ENCODE assay signal across 28 cellular contexts in the genomic region with DNA sequence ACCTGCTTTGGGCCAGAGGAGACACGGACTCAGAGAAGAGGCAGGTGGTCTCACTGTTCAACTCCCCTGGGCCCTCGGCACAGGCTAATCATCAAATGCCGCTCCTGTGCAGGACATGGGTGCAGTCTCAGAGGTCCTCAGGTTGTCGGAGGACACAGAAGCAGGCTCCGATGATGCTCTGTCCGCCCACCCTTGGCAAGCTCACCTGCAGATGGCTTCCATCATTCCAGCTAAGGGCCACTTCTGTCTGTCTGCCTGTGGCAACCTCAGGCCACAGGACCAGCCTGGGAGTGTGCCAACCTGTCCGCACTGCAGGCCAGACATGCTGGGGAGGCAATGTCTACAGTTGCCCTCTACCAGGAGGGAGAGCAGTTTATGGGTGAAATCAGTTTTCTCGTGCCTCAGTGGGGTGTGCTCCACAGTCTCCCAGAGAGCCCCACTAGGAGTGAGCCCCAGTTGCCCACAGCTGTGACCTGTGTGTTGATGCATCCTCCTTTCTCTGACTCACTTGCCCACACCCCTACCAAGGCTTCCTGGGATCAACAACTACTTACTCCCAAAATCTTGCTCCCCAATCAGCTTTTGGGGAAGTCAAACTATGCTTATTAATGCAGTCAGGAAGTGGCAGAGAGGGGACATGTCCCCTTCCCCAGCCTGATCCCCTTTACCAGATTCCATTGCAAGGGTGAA. TPM values are rescaled to one million over a fixed set of nuclear protein-coding genes. Genes with fewer than 3 reads are reported as not detected.
DNase-seq lines count a peak whose midpoint lies in the region; ATAC-seq, FAIRE-seq and TF ChIP-seq lines count a peak whose summit lies in the region.
"Had no signal": no experiment of that assay in that cellular context is flagged by ENCODE, and none has a peak within 500 bp of the region (broad histone marks: within the 10 kb centered on the region; RNA-seq: fewer than 3 reads in every experiment).

No MANE protein-coding gene starts in this region.

- H3K4me2 ChIP-seq in mammary epithelial cell (ENCODE audit: insufficient read depth, low read depth, low read length) = peak overlapping the region; percentile 63
- H3K4me2 ChIP-seq: neural progenitor cell had no signal

- H2AFZ ChIP-seq in mammary epithelial cell (ENCODE audit: low read depth, low read length) = peak overlapping the region; percentile 47
- H2AFZ ChIP-seq: neural progenitor cell had no signal

- no peaks in the 10 kb centered on the region for H4K20me1 ChIP-seq in mammary epithelial cell (ENCODE audit: insufficient read depth, low read length)

- 12% methylated on average over 8 of the region's 8 CpGs for WGBS in mammary epithelial cell (ENCODE audit: low coverage, missing lambda C conversion rate)

- H3K27me3 ChIP-seq in mammary epithelial cell (ENCODE audit: insufficient read depth, low read length) (no peaks in the 10 kb centered on the region), bronchial epithelial cell (ENCODE audit: control insufficient read depth, insufficient read depth, low read length) (no peaks in the 10 kb centered on the region), lower lobe of right lung (ENCODE audit: low read depth) (no peaks in the 10 kb centered on the region)
- H3K27me3 ChIP-seq: ascending aorta, heart left ventricle, neural progenitor cell had no signal

- ATAC-seq in lower lobe of right lung (no peak), esophagus mucosa (no peak)
- ATAC-seq: activated CD8-positive, alpha-beta memory T cell treated with anti-CD3 and anti-CD28 coated beads, Interleukin-2, amount 10 ng/mL, durations not matched to agents 7 days and 5 days; GM12878; heart left ventricle; psoas muscle had no signal

- no peak overlapping the region for H3K4me3 ChIP-seq in mammary epithelial cell (replicated peaks in 1 of 3; ENCODE audit: insufficient read depth in 1 of 3, low read depth in 2 of 3, low read length in 3 of 3)
- H3K4me3 ChIP-seq in bronchial epithelial cell (ENCODE audit: low read depth, low read length) = no peak overlapping the region
- H3K4me3 ChIP-seq in lower lobe of right lung = no peak overlapping the region
- H3K4me3 ChIP-seq: ascending aorta, GM12878, heart left ventricle, neural progenitor cell, psoas muscle, SK-N-MC had no signal

- POLR2A ChIA-PET in MCF 10A (lab: Yijun Ruan, JAX) = interaction anchor here (1.1 kb wide), 1 partner anchor 10 kb away, joined by 4 read pairs; no protein-coding TSS in a partner anchor

- peaks cover 27% of the 10 kb centered on the region for H3K4me1 ChIP-seq in mammary epithelial cell (ENCODE audit: insufficient read depth, low read length)
- H3K4me1 ChIP-seq in lower lobe of right lung = peaks cover 3% of the 10 kb centered on the region
- H3K4me1 ChIP-seq: Caco-2, neural progenitor cell had no signal

- peaks cover 6% of the 10 kb centered on the region for H3K9me3 Mint-ChIP-seq in MCF 10A (ENCODE audit: unreplicated experiment)
- H3K9me3 Mint-ChIP-seq: activated CD4-positive, alpha-beta T cell treated with anti-CD3 and anti-CD28 coated beads, Interleukin-2, amount 10 ng/mL, durations not matched to agents 24 days and 14 days; activated naive CD4-positive, alpha-beta T cell treated with anti-CD3 and anti-CD28 coated beads, Interleukin-2, amount 50 U/mL, for 24 hours; activated T-helper 1 cell treated with anti-CD3 and anti-CD28 coated beads, Interleukin-12 subunit alpha, Interleukin-12 subunit beta, Interleukin-2, Interleukin-4 antibody, amounts not matched to agents 30 ng/mL and 10 ng/mL and 1 ng/mL, durations not matched to agents 14 hours and 24 hours and 36 hours; central memory CD8-positive, alpha-beta T cell; T-helper 1 cell treated with Interleukin-12 subunit alpha and Interleukin-12 subunit beta and Interleukin-4 antibody, amounts not matched to agents 30 μg/mL and 1 μg/mL, for 36 hours had no signal

- FAIRE-seq in bronchial epithelial cell (lab: Jason Lieb, UNC) = peak; percentile 97
- no peak for FAIRE-seq in H54 (lab: Jason Lieb, UNC)
- FAIRE-seq: GM12878, small intestine had no signal

- TF ChIP-seq POLR2A in H54 (IDR thresholded peaks at IDR 0.05; ENCODE audit: low read depth, low read length) = no peak

- no peaks in the 10 kb centered on the region for H3K27me3 Mint-ChIP-seq in MCF 10A (ENCODE audit: insufficient read depth, unreplicated experiment)
- H3K27me3 Mint-ChIP-seq: activated CD4-positive, alpha-beta T cell treated with anti-CD3 and anti-CD28 coated beads, Interleukin-2, amount 10 ng/mL, durations not matched to agents 24 days and 14 days; activated naive CD4-positive, alpha-beta T cell treated with anti-CD3 and anti-CD28 coated beads, Interleukin-2, amount 50 U/mL, for 24 hours; central memory CD8-positive, alpha-beta T cell had no signal

- CTCF ChIA-PET in mammary epithelial cell (lab: Charles Lee; ENCODE audit: low non-redundant PET) = no interaction called here
- CTCF ChIA-PET in MCF 10A (lab: Yijun Ruan, JAX) = no interaction called here

- no peaks in the 10 kb centered on the region for H3K79me2 ChIP-seq in mammary epithelial cell (ENCODE audit: insufficient read depth, low read length)

- H3K27ac ChIP-seq in mammary epithelial cell (ENCODE audit: insufficient read depth, low read depth, low read length) (peak overlapping the region; percentile 71), lower lobe of right lung (no peak overlapping the region)
- H3K27ac ChIP-seq: ascending aorta, heart left ventricle, neural progenitor cell, psoas muscle, SK-N-MC had no signal

- DNase-seq in mammary epithelial cell (peak; percentile 40), MCF 10A (ENCODE audit: unreplicated experiment) (no peak), bronchial epithelial cell (ENCODE audit: low read depth) (peak; percentile 37), lower lobe of right lung (peak; percentile 14), NCI-H2107 (lab: John Stamatoyannopoulos, UW) (no peak), H54 (ENCODE audit: insufficient read length, low spot score) (no peak)
- DNase-seq in stimulated activated CD8-positive, alpha-beta memory T cell treated with anti-CD3 and anti-CD28 coated beads, Interleukin-4, amount 100 ng/mL, for 48 hours = peak; percentile 18
- DNase-seq: activated CD4-positive, alpha-beta T cell treated with anti-CD3 and anti-CD28 coated beads, Interleukin-2, amount 10 ng/mL, durations not matched to agents 24 days and 14 days; activated CD8-positive, alpha-beta memory T cell treated with anti-CD3 and anti-CD28 coated beads, Interleukin-2, amount 10 ng/mL, durations not matched to agents 7 days and 5 days; Caco-2; DND-41; HCEC 1CT; NCI-H1092; NCI-H187; NCI-H526 treated with DMSO at 0.1 percent for 48 hours; psoas muscle; small intestine; stimulated activated CD4-positive, alpha-beta T cell treated with anti-CD3 and anti-CD28 coated beads, Interleukin-2, amount 100 ng/mL, for 24 hours had no signal

- peaks cover 11% of the 10 kb centered on the region for H3K4me1 Mint-ChIP-seq in MCF 10A (ENCODE audit: insufficient read depth, unreplicated experiment)
- H3K4me1 Mint-ChIP-seq: activated CD4-positive, alpha-beta T cell treated with anti-CD3 and anti-CD28 coated beads, Interleukin-2, amount 10 ng/mL, durations not matched to agents 24 days and 14 days; activated CD8-positive, alpha-beta memory T cell treated with anti-CD3 and anti-CD28 coated beads, Interleukin-2, amount 10 ng/mL, durations not matched to agents 7 days and 5 days; activated naive CD4-positive, alpha-beta T cell treated with anti-CD3 and anti-CD28 coated beads, Interleukin-2, amount 50 U/mL, for 24 hours; central memory CD8-positive, alpha-beta T cell; neural progenitor cell had no signal

- no peaks in the 10 kb centered on the region for H3K36me3 Mint-ChIP-seq in MCF 10A (ENCODE audit: insufficient read depth, unreplicated experiment)
- H3K36me3 Mint-ChIP-seq: activated CD8-positive, alpha-beta memory T cell treated with anti-CD3 and anti-CD28 coated beads, Interleukin-2, amount 10 ng/mL, durations not matched to agents 7 days and 5 days; activated naive CD4-positive, alpha-beta T cell treated with anti-CD3 and anti-CD28 coated beads, Interleukin-2, amount 50 U/mL, for 24 hours; neural progenitor cell had no signal

- intact Hi-C loops in mammary epithelial cell (cut with micrococcal nuclease) = no loop called here
- intact Hi-C loops in MCF 10A (cut with micrococcal nuclease) = no loop called here
- intact Hi-C loops in lower lobe of right lung (cut with DNase I) = no loop called here

- H3K4me3 Mint-ChIP-seq in MCF 10A (ENCODE audit: unreplicated experiment) = no peak overlapping the region
- H3K4me3 Mint-ChIP-seq: activated CD4-positive, alpha-beta T cell treated with anti-CD3 and anti-CD28 coated beads, Interleukin-2, amount 10 ng/mL, durations not matched to agents 24 days and 14 days; activated CD8-positive, alpha-beta memory T cell treated with anti-CD3 and anti-CD28 coated beads, Interleukin-2, amount 10 ng/mL, durations not matched to agents 7 days and 5 days; activated naive CD4-positive, alpha-beta T cell treated with anti-CD3 and anti-CD28 coated beads, Interleukin-2, amount 50 U/mL, for 24 hours; activated T-helper 1 cell treated with anti-CD3 and anti-CD28 coated beads, Interleukin-12 subunit alpha, Interleukin-12 subunit beta, Interleukin-2, Interleukin-4 antibody, amounts not matched to agents 30 ng/mL and 10 ng/mL and 1 ng/mL, durations not matched to agents 14 hours and 24 hours and 36 hours; central memory CD8-positive, alpha-beta T cell; neural progenitor cell; T-helper 1 cell treated with Interleukin-12 subunit alpha and Interleukin-12 subunit beta and Interleukin-4 antibody, amounts not matched to agents 30 μg/mL and 1 μg/mL, for 36 hours had no signal

- BruUV-seq in mammary epithelial cell (replicated peaks; lab: Mats Ljungman, UMichigan) (no TSS peak), MCF 10A (replicated peaks; lab: Mats Ljungman, UMichigan) (no TSS peak)

- no peak for TF ChIP-seq CTCF in mammary epithelial cell (conservative IDR thresholded peaks at IDR 0.05 in 1 of 2, IDR thresholded peaks at IDR 0.05 in 1 of 2; ENCODE audit: extremely low read depth in 1 of 2, insufficient read depth in 1 of 2, low read depth in 1 of 2, low read length in 2 of 2)
- no peak for TF ChIP-seq CTCF in MCF 10A (IDR thresholded peaks at IDR 0.05; ENCODE audit: unreplicated experiment)
- TF ChIP-seq CTCF in bronchial epithelial cell (IDR thresholded peaks at IDR 0.05; ENCODE audit: insufficient read depth, low read length, severe bottlenecking) = no peak
- TF ChIP-seq CTCF in lower lobe of right lung (IDR thresholded peaks at IDR 0.05) = no peak

- H3K36me3 ChIP-seq in mammary epithelial cell (ENCODE audit: insufficient read depth, low read length) = no peaks in the 10 kb centered on the region
- H3K36me3 ChIP-seq in bronchial epithelial cell (ENCODE audit: control insufficient read depth, insufficient read depth, low read length) = no peaks in the 10 kb centered on the region
- no peaks in the 10 kb centered on the region for H3K36me3 ChIP-seq in lower lobe of right lung
- H3K36me3 ChIP-seq: ascending aorta, heart left ventricle, neural progenitor cell had no signal

- no peak overlapping the region for H3K27ac Mint-ChIP-seq in MCF 10A (ENCODE audit: low read depth, unreplicated experiment)
- H3K27ac Mint-ChIP-seq: activated CD4-positive, alpha-beta T cell treated with anti-CD3 and anti-CD28 coated beads, Interleukin-2, amount 10 ng/mL, durations not matched to agents 24 days and 14 days; activated CD8-positive, alpha-beta memory T cell treated with anti-CD3 and anti-CD28 coated beads, Interleukin-2, amount 10 ng/mL, durations not matched to agents 7 days and 5 days; activated naive CD4-positive, alpha-beta T cell treated with anti-CD3 and anti-CD28 coated beads, Interleukin-2, amount 50 U/mL, for 24 hours; activated T-helper 1 cell treated with anti-CD3 and anti-CD28 coated beads, Interleukin-12 subunit alpha, Interleukin-12 subunit beta, Interleukin-2, Interleukin-4 antibody, amounts not matched to agents 30 ng/mL and 10 ng/mL and 1 ng/mL, durations not matched to agents 14 hours and 24 hours and 36 hours; neural progenitor cell; T-helper 1 cell treated with Interleukin-12 subunit alpha and Interleukin-12 subunit beta and Interleukin-4 antibody, amounts not matched to agents 30 μg/mL and 1 μg/mL, for 36 hours had no signal

- dilution Hi-C loops in mammary epithelial cell (cut with HindIII; ENCODE audit: low sequenced_read_pairs) = no loop called here

- H3K9me3 ChIP-seq in mammary epithelial cell (replicated peaks; ENCODE audit: insufficient read depth, low read length) = peaks cover 11% of the 10 kb centered on the region
- no peaks in the 10 kb centered on the region for H3K9me3 ChIP-seq in lower lobe of right lung

- no peak overlapping the region for H3K9ac ChIP-seq in mammary epithelial cell (ENCODE audit: insufficient read depth, low read length)
- H3K9ac ChIP-seq: neural progenitor cell had no signal

- in situ Hi-C loops in mammary epithelial cell (cut with MboI; ENCODE audit: low sequenced_read_pairs in 2 of 2) = no loop called here

RNA-seq across cellular contexts. Expression of gene HTRA3, which starts 55.9 kb away (rescaled TPM):
- total RNA-seq in mammary epithelial cell (under 1 TPM in 1 of 2 donors, not detected in 1; 0.17 TPM), MCF 10A (2022) (not detected in 2 replicates), bronchial epithelial cell (under 0.01 and 0.26 TPM in 2 replicates), lower lobe of right lung (15.5 TPM), esophagus mucosa (1.0 TPM)
- polyA plus RNA-seq in mammary epithelial cell = not detected
- 2.5 TPM for polyA minus RNA-seq in mammary epithelial cell
- total RNA-seq: activated CD4-positive, alpha-beta T cell treated with anti-CD3 and anti-CD28 coated beads, Interleukin-2, amount 10 ng/mL, durations not matched to agents 24 days and 14 days; activated CD8-positive, alpha-beta memory T cell treated with anti-CD3 and anti-CD28 coated beads, Interleukin-2, amount 10 ng/mL, durations not matched to agents 7 days and 5 days; activated T-helper 1 cell treated with anti-CD3 and anti-CD28 coated beads, Interleukin-12 subunit alpha, Interleukin-12 subunit beta, Interleukin-2, Interleukin-4 antibody, amounts not matched to agents 30 ng/mL and 10 ng/mL and 1 ng/mL, durations not matched to agents 14 hours and 24 hours and 36 hours had no signal

Comparison
In these comparisons a context has a peak if more than half of its experiments do, and no peak if none do; other contexts are left out.
1. DNase-seq: peak in mammary epithelial cell (single experiment), bronchial epithelial cell (single experiment), lower lobe of right lung (single experiment) and stimulated activated CD8-positive, alpha-beta memory T cell treated with anti-CD3 and anti-CD28 coated beads, Interleukin-4, amount 100 ng/mL, for 48 hours (single experiment); none in MCF 10A (single experiment), NCI-H2107 (single experiment) and H54 (single experiment).